In the genomic region with DNA sequence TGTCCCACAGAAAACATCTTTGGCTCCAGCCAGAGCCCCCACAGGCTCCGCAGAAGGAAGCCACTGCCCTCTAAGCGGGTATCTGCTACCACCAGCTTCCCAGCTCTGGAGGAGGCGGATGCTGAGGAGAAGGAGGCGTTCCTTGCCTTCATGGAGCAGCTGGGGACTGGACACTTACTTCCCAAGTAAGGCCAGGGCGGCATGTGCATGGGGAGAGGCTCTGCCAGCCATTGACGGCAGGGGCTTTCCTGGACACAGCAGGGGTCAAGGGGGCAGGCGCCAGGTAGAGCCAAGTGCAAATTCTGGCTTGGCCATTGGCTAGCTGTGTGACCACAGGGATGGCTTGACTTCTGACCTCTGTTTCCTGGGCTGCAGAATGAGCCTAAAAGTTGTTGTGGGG, we compare ENCODE assay signal across 17 cellular contexts. TPM values are rescaled to one million over a fixed set of nuclear protein-coding genes. Genes with fewer than 3 reads are reported as not detected.
DNase-seq lines count a peak whose midpoint lies in the region; ATAC-seq, FAIRE-seq and TF ChIP-seq lines count a peak whose summit lies in the region.
"Had no signal": no experiment of that assay in that cellular context is flagged by ENCODE, and none has a peak within 500 bp of the region (broad histone marks: within the 10 kb centered on the region; RNA-seq: fewer than 3 reads in every experiment).

No MANE protein-coding gene starts in this region.

- H3K4me3 ChIP-seq in endodermal cell (ENCODE audit: low read length): no peak overlapping the region
- H3K4me3 ChIP-seq in osteoblast (ENCODE audit: insufficient read depth, low read length): no peak overlapping the region
- H3K4me3 ChIP-seq: BLaER1 had no signal

- H3K36me3 Mint-ChIP-seq in endodermal cell (ENCODE audit: low read depth): no peaks in the 10 kb centered on the region
- H3K36me3 Mint-ChIP-seq: CD4-positive, CD25-positive, alpha-beta regulatory T cell had no signal

- H3K36me3 ChIP-seq in endodermal cell (ENCODE audit: control insufficient read depth, insufficient read depth, low read length) (no peaks in the 10 kb centered on the region), osteoblast (ENCODE audit: insufficient read depth, low read length) (no peaks in the 10 kb centered on the region)
- H3K36me3 ChIP-seq: BLaER1 had no signal

- no peaks in the 10 kb centered on the region for H3K9me3 Mint-ChIP-seq in endodermal cell
- H3K9me3 Mint-ChIP-seq: CD4-positive, CD25-positive, alpha-beta regulatory T cell had no signal

- TF ChIP-seq CTCF in endodermal cell (conservative IDR thresholded peaks at IDR 0.05): no peak
- no peak for TF ChIP-seq CTCF in osteoblast (IDR thresholded peaks at IDR 0.05; ENCODE audit: extremely low read depth, low read depth, low read length)

- no peak for ATAC-seq in GM18520 (IDR thresholded peaks at IDR 0.05; ENCODE audit: unreplicated experiment)

- H3K4me1 ChIP-seq in endodermal cell (ENCODE audit: control insufficient read depth, insufficient read depth, low read length) (no peaks in the 10 kb centered on the region), osteoblast (ENCODE audit: insufficient read depth, low read length) (no peaks in the 10 kb centered on the region)

- H3K27ac ChIP-seq in endodermal cell (ENCODE audit: low read depth, low read length): no peak overlapping the region
- no peak overlapping the region for H3K27ac ChIP-seq in osteoblast (ENCODE audit: low read depth, low read length)
- H3K27ac ChIP-seq: 22Rv1, BLaER1 had no signal

- H3K27me3 Mint-ChIP-seq in endodermal cell (ENCODE audit: insufficient read depth): no peaks in the 10 kb centered on the region
- H3K27me3 Mint-ChIP-seq: CD4-positive, CD25-positive, alpha-beta regulatory T cell had no signal

- no peak for FAIRE-seq in HTR-8/SVneo (lab: Jason Lieb, UNC)
- FAIRE-seq: GM12891, GM19239, H54 had no signal

- H4K20me1 ChIP-seq in osteoblast (ENCODE audit: insufficient read depth, low read length): no peaks in the 10 kb centered on the region
- H4K20me1 ChIP-seq: BLaER1 had no signal

- H3K79me2 ChIP-seq in osteoblast (ENCODE audit: insufficient read depth, low read length): no peaks in the 10 kb centered on the region

- H3K4me3 Mint-ChIP-seq in endodermal cell: no peak overlapping the region
- H3K4me3 Mint-ChIP-seq: CD4-positive, CD25-positive, alpha-beta regulatory T cell had no signal

- H3K4me1 Mint-ChIP-seq in endodermal cell: no peaks in the 10 kb centered on the region

- 72 to 84% methylated on average over 7 of the region's 7 CpGs for WGBS in endodermal cell (ENCODE audit: insufficient coverage in 1 of 2, insufficient read length in 1 of 2), 2 experiments

- DNase-seq in activated effector memory CD4-positive, alpha-beta T cell treated with anti-CD3 and anti-CD28 coated beads, Interleukin-2, amount 50 U/mL, for 16 hours: peak; percentile 25
- no peak for DNase-seq in activated effector memory CD4-positive, alpha-beta T cell treated with Interleukin-2 at 50 U/mL for 16 hours
- DNase-seq in endodermal cell: peak; percentile 50
- DNase-seq in osteoblast (ENCODE audit: insufficient read length, low spot score, missing footprints): peak; percentile 37
- no peak for DNase-seq in GDM1 (lab: John Stamatoyannopoulos, UW)
- no peak for DNase-seq in HTR-8/SVneo (ENCODE audit: insufficient read length, low spot score)
- DNase-seq: AML-193; CD4-positive, CD25-positive, alpha-beta regulatory T cell; DMS 273 treated with DMSO at 0.1 percent for 48 hours; IMR-90; KBM-7 had no signal

- H2AFZ ChIP-seq in osteoblast (ENCODE audit: low read length): no peak overlapping the region

- H3K9me3 ChIP-seq in endodermal cell (ENCODE audit: control insufficient read depth, low read length) (no peaks in the 10 kb centered on the region), osteoblast (ENCODE audit: low read depth, low read length) (no peaks in the 10 kb centered on the region)
- H3K9me3 ChIP-seq: BLaER1 had no signal

- no peak overlapping the region for H3K9ac ChIP-seq in endodermal cell (ENCODE audit: extremely low read depth, low read length, poor library complexity, severe bottlenecking)
- H3K9ac ChIP-seq: BLaER1 had no signal

- no peak overlapping the region for H3K27ac Mint-ChIP-seq in endodermal cell
- H3K27ac Mint-ChIP-seq: CD4-positive, CD25-positive, alpha-beta regulatory T cell had no signal

- H3K27me3 ChIP-seq in endodermal cell (ENCODE audit: control insufficient read depth, insufficient read depth, low read length, poor library complexity, severe bottlenecking) (no peaks in the 10 kb centered on the region), osteoblast (ENCODE audit: insufficient read depth, low read length) (no peaks in the 10 kb centered on the region)
- H3K27me3 ChIP-seq: BLaER1 had no signal

- no peak overlapping the region for H3K4me2 ChIP-seq in osteoblast (ENCODE audit: insufficient read depth, low read length)
- H3K4me2 ChIP-seq: BLaER1 had no signal

RNA-seq across cellular contexts. Expression of gene RAB44, which starts 17.8 kb away (rescaled TPM):
- total RNA-seq in endodermal cell: not detected
- polyA plus RNA-seq in endodermal cell (2013, experiment 1 of 2): not detected
- polyA plus RNA-seq in endodermal cell (2013, experiment 2 of 2): not detected
- under 0.01 and 0.36 TPM in 2 replicates for total RNA-seq in osteoblast
- total RNA-seq: IMR-90 had no signal
- polyA plus RNA-seq: CD4-positive, CD25-positive, alpha-beta regulatory T cell had no signal

RNA-seq across cellular contexts. Expression of gene CDKN1A, which starts 37.0 kb away (rescaled TPM):
- total RNA-seq in endodermal cell (1 to 10 TPM; 1.9 to 3.7 TPM), osteoblast (456 and 461 TPM in 2 replicates)
- 45.0 TPM for polyA plus RNA-seq in endodermal cell (2013, experiment 1 of 2)
- polyA plus RNA-seq in endodermal cell (2013, experiment 2 of 2): 50.3 TPM

Comparison
In these comparisons a context has a peak if more than half of its experiments do, and no peak if none do; other contexts are left out.
1. DNase-seq: peak in activated effector memory CD4-positive, alpha-beta T cell treated with anti-CD3 and anti-CD28 coated beads, Interleukin-2, amount 50 U/mL, for 16 hours (single experiment), endodermal cell (single experiment) and osteoblast (single experiment); none in activated effector memory CD4-positive, alpha-beta T cell treated with Interleukin-2 at 50 U/mL for 16 hours (single experiment), GDM1 (single experiment) and HTR-8/SVneo (single experiment).
2. RNA of gene CDKN1A, which starts 37.0 kb away (total RNA-seq): 456 to 461 TPM in osteoblast; 1.9 to 3.7 TPM in endodermal cell; every median in the first group is over 10 times any median in the second.